In the genomic region with DNA sequence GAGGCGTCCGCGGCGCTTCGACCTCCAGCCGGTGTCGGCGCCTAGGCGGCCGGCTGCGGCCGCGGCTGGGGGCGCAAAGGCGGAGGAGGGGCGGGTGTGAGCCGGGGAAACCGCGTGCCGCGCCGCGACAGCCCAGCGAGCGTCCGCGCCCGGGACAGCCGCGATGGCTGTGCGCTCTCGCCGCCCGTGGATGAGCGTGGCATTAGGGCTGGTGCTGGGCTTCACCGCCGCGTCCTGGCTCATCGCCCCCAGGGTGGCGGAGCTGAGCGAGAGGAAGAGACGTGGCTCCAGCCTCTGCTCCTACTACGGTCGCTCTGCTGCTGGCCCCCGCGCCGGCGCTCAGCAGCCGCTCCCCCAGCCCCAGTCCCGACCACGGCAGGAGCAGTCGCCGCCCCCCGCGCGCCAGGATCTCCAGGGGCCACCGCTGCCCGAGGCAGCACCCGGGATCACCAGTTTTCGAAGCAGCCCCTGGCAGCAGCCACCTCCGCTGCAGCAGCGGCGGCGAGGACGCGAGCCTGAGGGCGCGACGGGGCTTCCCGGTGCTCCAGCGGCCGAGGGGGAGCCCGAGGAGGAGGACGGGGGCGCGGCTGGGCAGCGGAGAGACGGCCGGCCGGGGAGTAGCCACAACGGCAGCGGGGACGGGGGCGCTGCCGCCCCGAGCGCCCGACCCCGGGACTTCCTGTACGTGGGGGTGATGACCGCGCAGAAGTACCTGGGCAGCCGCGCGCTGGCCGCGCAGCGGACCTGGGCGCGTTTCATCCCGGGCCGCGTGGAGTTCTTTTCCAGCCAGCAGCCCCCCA, we compare ENCODE assay signal across 8 cellular contexts. TPM values are rescaled to one million over a fixed set of nuclear protein-coding genes. Genes with fewer than 3 reads are reported as not detected.
DNase-seq lines count a peak whose midpoint lies in the region; ATAC-seq and TF ChIP-seq lines count a peak whose summit lies in the region.

No MANE protein-coding gene starts in this region.

- 1% methylated on average over 28 of the region's 103 CpGs for WGBS in hepatocyte (ENCODE audit: low lambda C conversion rate, missing lambda C conversion rate)
- WGBS in sigmoid colon, 2 donors: 1% methylated on average over 103 of the region's 103 CpGs

- peak overlapping the region; percentile 68 for H3K4me3 ChIP-seq in AG04450 (ENCODE audit: low read depth, low read length)
- peak overlapping the region; percentile 83 for H3K4me3 ChIP-seq in adipocyte (ENCODE audit: low read length)
- peak overlapping the region; percentile 86 for H3K4me3 ChIP-seq in hepatocyte
- peak overlapping the region; percentile 57 to 80 (median 70) for H3K4me3 ChIP-seq in sigmoid colon

- peak overlapping the region; percentile 96 for H3K4me2 ChIP-seq in hepatocyte

- peaks cover 18% of the 10 kb centered on the region for H3K4me1 ChIP-seq in adipocyte (ENCODE audit: control insufficient read depth, insufficient read depth, low read length)
- no peaks in the 10 kb centered on the region for H3K4me1 ChIP-seq in hepatocyte (ENCODE audit: insufficient read depth)
- peaks cover 0 to 28% (median 20%) of the 10 kb centered on the region in 4 donors for H3K4me1 ChIP-seq in sigmoid colon

- DNase-seq in AG04450 (ENCODE audit: low read depth, low spot score) (no peak), adipocyte (ENCODE audit: low read depth) (peak; percentile 69), hepatocyte (ENCODE audit: low spot score) (peak; percentile 49), sigmoid colon (peak; percentile 64), T-helper 9 cell (no peak), SHP77 (lab: John Stamatoyannopoulos, UW) (no peak)

- intact Hi-C loops in sigmoid colon (cut with DNase I): loop anchor here (2.0 to 10.0 kb wide), 4 partner anchors 237 to 1512 kb away; no protein-coding TSS in a partner anchor

- H3K27ac ChIP-seq in AG04450 (ENCODE audit: low read depth, low read length) (no peak overlapping the region), hepatocyte (peak overlapping the region; percentile 85), sigmoid colon (peak overlapping the region; percentile 73 to 81 (median 79))

- H3K9me3 ChIP-seq in AG04450 (ENCODE audit: control insufficient read depth, insufficient read depth, low read length) (no peaks in the 10 kb centered on the region), adipocyte (ENCODE audit: control insufficient read depth, low read length) (no peaks in the 10 kb centered on the region), hepatocyte (ENCODE audit: low read depth) (no peaks in the 10 kb centered on the region), sigmoid colon (no peaks in the 10 kb centered on the region)

- H3K36me3 ChIP-seq in adipocyte (ENCODE audit: control insufficient read depth, insufficient read depth, low read length, severe bottlenecking) (peaks cover 4% of the 10 kb centered on the region), hepatocyte (replicated peaks; ENCODE audit: insufficient read depth, low read depth) (no peaks in the 10 kb centered on the region), sigmoid colon (no peaks in the 10 kb centered on the region)

- H3K9ac ChIP-seq in adipocyte (ENCODE audit: low read length): peak overlapping the region; percentile 85

- TF ChIP-seq POLR2A in sigmoid colon (IDR thresholded peaks at IDR 0.05): no peak

- CTCF ChIA-PET in AG04450 (lab: Charles Lee): interaction anchor here (1.0 to 5.9 kb wide), 2 partner anchors 236 to 237 kb away, joined by 3 to 58 read pairs; no protein-coding TSS in a partner anchor

- H3K79me2 ChIP-seq in hepatocyte: peaks cover 23% of the 10 kb centered on the region

- peak overlapping the region; percentile 97 for H2AFZ ChIP-seq in hepatocyte

- no peak for TF ChIP-seq EP300 in sigmoid colon (IDR thresholded peaks at IDR 0.05)

- H4K20me1 ChIP-seq in hepatocyte (ENCODE audit: insufficient read depth, poor library complexity, severe bottlenecking): no peaks in the 10 kb centered on the region

- TF ChIP-seq CTCF in AG04450 (IDR thresholded peaks at IDR 0.05; ENCODE audit: low read depth, low read length) (no peak), hepatocyte (IDR thresholded peaks at IDR 0.05; ENCODE audit: poor library complexity) (no peak), sigmoid colon (IDR thresholded peaks at IDR 0.05) (no peak)

- H3K27me3 ChIP-seq in AG04450 (ENCODE audit: control insufficient read depth, insufficient read depth, low read length) (peaks cover 7% of the 10 kb centered on the region), adipocyte (replicated peaks; ENCODE audit: control insufficient read depth, insufficient read depth, low read length) (no peaks in the 10 kb centered on the region), hepatocyte (no peaks in the 10 kb centered on the region), sigmoid colon (peaks cover 0 to 23% (median 0%) of the 10 kb centered on the region in 3 donors)

- ATAC-seq in GM19035 (IDR thresholded peaks at IDR 0.05; ENCODE audit: unreplicated experiment) (peak; percentile 50), HG03175 (IDR thresholded peaks at IDR 0.05; ENCODE audit: unreplicated experiment) (peak; percentile 46)

- H3K9me2 ChIP-seq in hepatocyte (replicated peaks; ENCODE audit: insufficient read depth): no peaks in the 10 kb centered on the region

- POLR2A ChIA-PET in AG04450 (lab: Yijun Ruan, JAX): interaction anchor here (0.5 kb wide), 1 partner anchor 899 kb away, joined by 8 read pairs; no protein-coding TSS in a partner anchor

RNA-seq across cellular contexts. Expression of a gene that starts 0.6 kb away (rescaled TPM):
- polyA plus RNA-seq in AG04450 (2011; rRNA removed) (0.43 and 0.67 TPM in 2 replicates), hepatocyte (16.0 and 18.1 TPM in 2 replicates), sigmoid colon (under 1 TPM in 2 of 3 donors, not detected in 1; under 0.01 to 0.50 TPM)
- polyA minus RNA-seq in AG04450 (2011; rRNA and poly(A)+ RNA removed): 0.65 and 1.3 TPM in 2 replicates
- total RNA-seq in hepatocyte (22.4 and 23.6 TPM in 2 replicates), sigmoid colon (1 to 10 TPM in 3 of 4 donors, under 1 TPM in 1; 0.99 to 3.3 (median 2.3) TPM)

Comparison
In these comparisons a context has a peak if more than half of its experiments do, and no peak if none do; other contexts are left out.
1. DNase-seq: peak in adipocyte (single experiment), hepatocyte (single experiment) and sigmoid colon (single experiment); none in AG04450 (single experiment), T-helper 9 cell (single experiment) and SHP77 (0 of 2).
2. RNA of a gene that starts 0.6 kb away (polyA plus RNA-seq): 16.0 to 18.1 TPM in hepatocyte; 0.43 to 0.67 TPM in AG04450 and under 0.01 to 0.50 TPM in sigmoid colon; every median in the first group is over 10 times any median in the second.
3. Peak in every context shown above with its lines, with median percentiles within 50 percentile points of each other: H3K4me3 ChIP-seq.